Comparison of ENCODE assay signal across 11 cellular contexts in the genomic region with DNA sequence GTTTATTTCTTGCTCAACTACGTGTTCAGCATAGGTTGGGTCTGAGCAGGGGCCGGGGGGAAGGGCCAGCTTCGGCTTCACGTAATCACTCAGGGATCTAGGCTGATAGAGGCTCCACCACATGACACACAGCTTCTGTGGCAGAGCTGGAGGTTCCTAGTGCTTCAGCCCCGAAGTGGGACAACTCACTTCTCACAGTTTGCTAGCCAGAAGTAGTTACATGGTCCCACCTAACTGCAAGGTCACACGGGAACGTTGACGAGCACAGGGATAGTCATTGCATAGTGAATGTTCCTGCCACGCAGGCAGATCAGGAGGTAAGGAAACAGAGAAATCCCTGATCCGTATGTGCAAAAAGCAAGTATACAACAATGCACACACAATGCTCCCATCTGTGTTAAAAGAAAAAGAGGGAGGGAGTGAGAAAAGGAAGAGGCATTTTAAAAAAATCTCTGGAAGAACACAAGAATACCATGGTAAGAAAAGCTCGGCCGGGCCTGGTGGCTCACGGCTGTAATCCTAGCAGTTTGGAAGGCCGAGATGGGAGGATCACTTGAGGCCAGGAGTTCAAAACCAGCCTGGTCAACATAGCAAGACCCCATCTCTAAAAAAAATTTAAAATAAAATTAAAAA. TPM values are rescaled to one million over a fixed set of nuclear protein-coding genes. Genes with fewer than 3 reads are reported as not detected.
A peak's percentile ranks its signal among the peaks of the same experiment; 100 is the strongest.
DNase-seq lines count a peak whose midpoint lies in the region; ATAC-seq and TF ChIP-seq lines count a peak whose summit lies in the region.
"Had no signal": no experiment of that assay in that cellular context is flagged by ENCODE, and none has a peak within 500 bp of the region (broad histone marks: within the 10 kb centered on the region; RNA-seq: fewer than 3 reads in every experiment).

No MANE protein-coding gene starts in this region.

- H3F3A ChIP-seq in GM23338 (replicated peaks; ENCODE audit: low read depth) = no peaks in the 10 kb centered on the region

- TF ChIP-seq POLR2A in sigmoid colon (IDR thresholded peaks at IDR 0.05) = no peak

- peaks cover 100% of the 10 kb centered on the region for H3K79me2 ChIP-seq in GM23338 (replicated peaks; ENCODE audit: insufficient read depth)
- peaks cover 97% of the 10 kb centered on the region for H3K79me2 ChIP-seq in Karpas-422 (ENCODE audit: low read length)

- no peaks in the 10 kb centered on the region for H3K27me3 Mint-ChIP-seq in GM23338 (ENCODE audit: insufficient read depth, low read depth, poor library complexity)
- no peaks in the 10 kb centered on the region for H3K27me3 Mint-ChIP-seq in T-helper 17 cell
- H3K27me3 Mint-ChIP-seq: CD4-positive, alpha-beta T cell had no signal

- H3K9me3 Mint-ChIP-seq in GM23338 = no peaks in the 10 kb centered on the region
- H3K9me3 Mint-ChIP-seq: CD4-positive, alpha-beta T cell had no signal

- no peak for TF ChIP-seq EP300 in sigmoid colon (IDR thresholded peaks at IDR 0.05)

- H3K27ac Mint-ChIP-seq in GM23338 = peak overlapping the region; percentile 55; the same call in 1 of the 2 replicates
- peak overlapping the region; percentile 34 for H3K27ac Mint-ChIP-seq in T-helper 17 cell
- H3K27ac Mint-ChIP-seq: CD4-positive, alpha-beta T cell had no signal

- H2AFZ ChIP-seq in GM23338 (no peak overlapping the region), Karpas-422 (ENCODE audit: low read length) (no peak overlapping the region)

- H3K9me2 ChIP-seq in GM23338 (ENCODE audit: insufficient read depth) = no peaks in the 10 kb centered on the region; the same call in 1 of the 2 replicates
- H3K9me2 ChIP-seq in Karpas-422 (replicated peaks; ENCODE audit: insufficient read depth, low read length) = no peaks in the 10 kb centered on the region

- DNase-seq in GM23338 (ENCODE audit: low spot score) (peak; percentile 34), T-helper 17 cell (no peak), fibroblast of the aortic adventitia (ENCODE audit: low read depth) (peak; percentile 77), sigmoid colon (no peak), Karpas-422 (no peak), H7 (no peak), midbrain (lab: John Stamatoyannopoulos, UW) (no peak), GM13977 (ENCODE audit: low spot score) (no peak)
- DNase-seq: CD4-positive, alpha-beta T cell; effector CD4-positive, alpha-beta T cell; NCI-H1930 had no signal

- no peaks in the 10 kb centered on the region for H3K27me3 ChIP-seq in GM23338 (ENCODE audit: insufficient read depth)
- H3K27me3 ChIP-seq in sigmoid colon = no peaks in the 10 kb centered on the region
- no peaks in the 10 kb centered on the region for H3K27me3 ChIP-seq in Karpas-422 (ENCODE audit: low read length)
- no peaks in the 10 kb centered on the region for H3K27me3 ChIP-seq in H7 (ENCODE audit: control insufficient read depth, insufficient read depth, low read length)

- no peaks in the 10 kb centered on the region for H3K9me3 ChIP-seq in T-helper 17 cell (ENCODE audit: control insufficient read depth, low read length, poor library complexity, severe bottlenecking)
- H3K9me3 ChIP-seq in sigmoid colon = no peaks in the 10 kb centered on the region
- H3K9me3 ChIP-seq in Karpas-422 (ENCODE audit: low read length) = no peaks in the 10 kb centered on the region

- peak overlapping the region; percentile 24; the same call in 1 of the 2 replicates for H3K27ac ChIP-seq in GM23338 (ENCODE audit: low read depth)
- peak overlapping the region in 3 of 4 donors; percentile 12 to 58 (median 26) for H3K27ac ChIP-seq in sigmoid colon
- H3K27ac ChIP-seq in Karpas-422 (ENCODE audit: low read length) = no peak overlapping the region

- no peaks in the 10 kb centered on the region for H3K36me3 Mint-ChIP-seq in GM23338 (ENCODE audit: low read depth)
- no peaks in the 10 kb centered on the region for H3K36me3 Mint-ChIP-seq in T-helper 17 cell (ENCODE audit: low read depth)

- H3K9ac ChIP-seq in Karpas-422 (ENCODE audit: low read length) = no peak overlapping the region

- ATAC-seq in GM23338 (peak; percentile 67), T-helper 17 cell (no peak)

- H3K4me1 Mint-ChIP-seq in GM23338 (peaks cover 10% of the 10 kb centered on the region), T-helper 17 cell (peaks cover 35% of the 10 kb centered on the region)

- no peak overlapping the region for H3K4me2 ChIP-seq in GM23338
- H3K4me2 ChIP-seq in Karpas-422 (ENCODE audit: low read depth, low read length, poor library complexity, severe bottlenecking) = no peak overlapping the region

- WGBS in sigmoid colon, 2 donors = 73 to 79% methylated on average over 14 of the region's 14 CpGs

- H3K4me1 ChIP-seq in GM23338 (ENCODE audit: insufficient read depth) (peaks cover 15% of the 10 kb centered on the region; the same call in 1 of the 2 replicates), sigmoid colon (peaks cover 0 to 67% (median 55%) of the 10 kb centered on the region in 4 donors), Karpas-422 (ENCODE audit: low read length) (peaks cover 6% of the 10 kb centered on the region)

- H3K4me3 ChIP-seq in GM23338 (no peak overlapping the region), fibroblast of the aortic adventitia (ENCODE audit: low read depth, low read length) (peak overlapping the region; percentile 34), sigmoid colon (no peak overlapping the region), Karpas-422 (ENCODE audit: low read length) (no peak overlapping the region), H7 (ENCODE audit: insufficient read depth, low read depth, low read length) (no peak overlapping the region)

- H3K36me3 ChIP-seq in GM23338 (ENCODE audit: insufficient read depth) (no peaks in the 10 kb centered on the region), sigmoid colon (no peaks in the 10 kb centered on the region), Karpas-422 (ENCODE audit: insufficient read depth, low read length) (no peaks in the 10 kb centered on the region), H7 (replicated peaks; ENCODE audit: control insufficient read depth, insufficient read depth, low read length) (no peaks in the 10 kb centered on the region)

- intact Hi-C loops in sigmoid colon (cut with DNase I) = no loop called here

- H4K20me1 ChIP-seq in GM23338 (replicated peaks; ENCODE audit: insufficient read depth) (peaks cover 27% of the 10 kb centered on the region), Karpas-422 (ENCODE audit: insufficient read depth, low read depth, low read length) (peaks cover 49% of the 10 kb centered on the region)

- H3K4me3 Mint-ChIP-seq in GM23338 (no peak overlapping the region), T-helper 17 cell (no peak overlapping the region)
- H3K4me3 Mint-ChIP-seq: CD4-positive, alpha-beta T cell had no signal

- TF ChIP-seq CTCF in GM23338 (conservative IDR thresholded peaks at IDR 0.05; ENCODE audit: low read depth in 2 of 2) (no peak), fibroblast of the aortic adventitia (IDR thresholded peaks at IDR 0.05; ENCODE audit: insufficient read depth, low read length) (no peak), sigmoid colon (IDR thresholded peaks at IDR 0.05) (no peak), GM13977 (IDR thresholded peaks at IDR 0.05; ENCODE audit: extremely low read depth, insufficient read depth, missing control alignments) (no peak)

- in situ Hi-C loops in GM13977 (cut with MboI; ENCODE audit: low pct_unique_long_range_greater_than_20kb, low sequenced_read_pairs, unreplicated experiment) = no loop called here

TF ChIP-seq in GM23338, 12 proteins besides CTCF, POLR2A, EP300 and RAD21 (continues in another document):
- TF ChIP-seq, protein P1, sequence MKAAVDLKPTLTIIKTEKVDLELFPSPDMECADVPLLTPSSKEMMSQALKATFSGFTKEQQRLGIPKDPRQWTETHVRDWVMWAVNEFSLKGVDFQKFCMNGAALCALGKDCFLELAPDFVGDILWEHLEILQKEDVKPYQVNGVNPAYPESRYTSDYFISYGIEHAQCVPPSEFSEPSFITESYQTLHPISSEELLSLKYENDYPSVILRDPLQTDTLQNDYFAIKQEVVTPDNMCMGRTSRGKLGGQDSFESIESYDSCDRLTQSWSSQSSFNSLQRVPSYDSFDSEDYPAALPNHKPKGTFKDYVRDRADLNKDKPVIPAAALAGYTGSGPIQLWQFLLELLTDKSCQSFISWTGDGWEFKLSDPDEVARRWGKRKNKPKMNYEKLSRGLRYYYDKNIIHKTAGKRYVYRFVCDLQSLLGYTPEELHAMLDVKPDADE (IDR thresholded peaks at IDR 0.05) = no peak
- TF ChIP-seq ZNF331 (CRISPR knock-in tag; IDR thresholded peaks at IDR 0.05; ENCODE audit: low read depth) = no peak
- TF ChIP-seq NANOG (IDR thresholded peaks at IDR 0.05; ENCODE audit: borderline replicate concordance) = no peak
- no peak for TF ChIP-seq CREB1 (CRISPR knock-in tag; IDR thresholded peaks at IDR 0.05; ENCODE audit: low read depth)
- no peak for TF ChIP-seq JUNB (IDR thresholded peaks at IDR 0.05; ENCODE audit: unreplicated experiment)
- TF ChIP-seq EZH2 (IDR thresholded peaks at IDR 0.05; ENCODE audit: low read depth, unreplicated experiment) = no peak
- TF ChIP-seq STAT1 (IDR thresholded peaks at IDR 0.05; ENCODE audit: unreplicated experiment) = no peak

RNA-seq across cellular contexts. Expression of a gene that starts 16.9 kb away (rescaled TPM):
- total RNA-seq in GM23338 (2014; rRNA removed; shearing (Covaris generic)) = 17.5 and 23.9 TPM in 2 replicates
- 5.0 and 5.8 TPM in 2 replicates for polyA plus RNA-seq in GM23338 (2016; fragmentation: Nextera tagmentation; extraction: Ambion mirVana)
- total RNA-seq in T-helper 17 cell = 10 to 100 TPM; 30.8 to 39.8 TPM
- total RNA-seq in fibroblast of the aortic adventitia (ENCODE audit: low replicate concordance) = 16.0 and 22.6 TPM in 2 replicates
- total RNA-seq in sigmoid colon = 10 to 100 TPM; 10.7 to 18.0 (median 15.8) TPM
- polyA plus RNA-seq in sigmoid colon = 10 to 100 TPM in 1 of 3 donors, 1 to 10 TPM in 2; 8.4 to 14.1 (median 9.7) TPM
- 16.7 and 22.6 TPM in 2 replicates for total RNA-seq in Karpas-422 (2014; rRNA removed; shearing (Covaris generic); ENCODE audit: low replicate concordance)
- 19.7 and 20.2 TPM in 2 replicates for total RNA-seq in H7 (2014; rRNA removed; shearing (Covaris generic))

Comparison
In these comparisons a context has a peak if more than half of its experiments do, and no peak if none do; other contexts are left out.
1. DNase-seq: peak in GM23338 (single experiment) and fibroblast of the aortic adventitia (single experiment); none in T-helper 17 cell (0 of 3), sigmoid colon (single experiment), Karpas-422 (single experiment), H7 (single experiment), midbrain (single experiment) and GM13977 (single experiment).